Comparison of ENCODE assay signal across 1 cellular context in the genomic region with DNA sequence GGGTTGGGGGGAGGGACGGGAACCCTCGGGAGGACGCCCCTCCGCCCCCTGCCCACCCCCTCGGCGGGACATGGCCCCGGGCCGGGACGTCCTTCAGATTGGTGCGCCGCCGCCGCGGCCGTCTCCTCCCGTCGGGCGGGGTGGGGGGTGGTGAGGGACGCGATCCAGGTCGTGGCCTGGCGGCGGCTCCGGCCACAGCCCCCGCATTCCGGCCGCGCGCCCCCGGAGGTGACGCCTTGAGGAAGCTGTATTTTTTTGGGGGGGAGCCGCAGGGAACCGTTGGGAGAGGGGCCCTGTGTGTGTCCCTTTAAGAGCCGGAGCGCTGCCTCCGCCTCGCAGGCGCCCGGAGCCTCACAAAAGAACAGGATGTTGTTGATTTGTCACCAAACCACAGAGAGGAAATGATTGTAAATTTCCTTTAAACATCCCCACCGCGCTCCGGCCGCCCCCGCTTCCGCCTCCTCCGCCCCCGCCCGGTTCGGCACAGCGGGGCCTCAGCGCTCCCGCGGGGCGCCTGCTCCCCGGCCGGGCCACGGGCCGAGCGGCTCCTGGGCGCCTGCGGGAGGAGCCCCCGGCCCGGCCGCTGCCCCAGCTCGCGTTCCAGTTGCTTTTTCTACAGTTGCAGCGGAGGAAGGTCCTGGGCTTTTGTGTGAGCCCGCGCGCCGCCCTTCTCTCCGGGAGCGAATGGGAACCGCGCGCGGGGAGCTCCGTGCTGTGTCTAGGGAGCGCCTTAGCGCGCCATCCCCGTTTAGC.
TF ChIP-seq lines count a peak whose summit lies in the region.

No MANE protein-coding gene starts in this region.

TF ChIP-seq in K562, 482 proteins besides CTCF, POLR2A, EP300 and RAD21 (continued from another document):
- no peak for TF ChIP-seq RREB1 (CRISPR knock-in tag; IDR thresholded peaks at IDR 0.05)
- no peak for TF ChIP-seq MIER1 (IDR thresholded peaks at IDR 0.05; ENCODE audit: low read depth)
- no peak for TF ChIP-seq ZSCAN29 (IDR thresholded peaks at IDR 0.05)
- peak; percentile 88 for TF ChIP-seq ESRRA (IDR thresholded peaks at IDR 0.05; ENCODE audit: borderline replicate concordance, low read depth)
- peak; percentile 54 for TF ChIP-seq ZFX (CRISPR knock-in tag; IDR thresholded peaks at IDR 0.05)
- TF ChIP-seq ELK3 (CRISPR knock-in tag; IDR thresholded peaks at IDR 0.05) = no peak
- TF ChIP-seq CTBP1 (IDR thresholded peaks at IDR 0.05; ENCODE audit: borderline replicate concordance) = peak; percentile 77
- TF ChIP-seq JUND (IDR thresholded peaks at IDR 0.05; ENCODE audit: borderline replicate concordance, low read depth, low read length) = peak; percentile 83
- TF ChIP-seq JUND (tag; IDR thresholded peaks at IDR 0.05; ENCODE audit: borderline replicate concordance, low read depth, low read length) = peak; percentile 37; the same call in 1 of the 3 replicates
- peak; percentile 68 for TF ChIP-seq ZNF584 (CRISPR knock-in tag; IDR thresholded peaks at IDR 0.05; ENCODE audit: low read depth)
- peak; percentile 76 for TF ChIP-seq FOXM1 (IDR thresholded peaks at IDR 0.05; ENCODE audit: low read depth)
- no peak for TF ChIP-seq FOXM1 (CRISPR knock-in tag; IDR thresholded peaks at IDR 0.05; ENCODE audit: low read depth)
- TF ChIP-seq ETV6 (IDR thresholded peaks at IDR 0.05; ENCODE audit: borderline replicate concordance in 1 of 2, low read depth in 2 of 2, low read length in 1 of 2) = peak; percentile 98 to 99
- TF ChIP-seq ETV6 (CRISPR knock-in tag; IDR thresholded peaks at IDR 0.05; ENCODE audit: borderline replicate concordance) = no peak
- peak; percentile 1; the same call in 1 of the 2 replicates for TF ChIP-seq HCFC1 (IDR thresholded peaks at IDR 0.05; ENCODE audit: low read depth, low read length)
- TF ChIP-seq POLR2G (IDR thresholded peaks at IDR 0.05; ENCODE audit: low read depth, low read length) = peak; percentile 96
- 0 out of 2 replicates have a peak, but pooled peaks have one; percentile 16 for TF ChIP-seq STAG1 (CRISPR knock-in tag; IDR thresholded peaks at IDR 0.05; ENCODE audit: borderline replicate concordance)
- TF ChIP-seq NKRF (IDR thresholded peaks at IDR 0.05; ENCODE audit: borderline replicate concordance) = no peak
- no peak; the same call in 1 of the 2 replicates for TF ChIP-seq CEBPZ (IDR thresholded peaks at IDR 0.05; ENCODE audit: borderline replicate concordance, low read depth, low read length)
- TF ChIP-seq ILK (tag; IDR thresholded peaks at IDR 0.05; ENCODE audit: borderline replicate concordance, low read depth) = no peak
- no peak for TF ChIP-seq ZNF445 (CRISPR knock-in tag; IDR thresholded peaks at IDR 0.05; ENCODE audit: low read depth)
- no peak for TF ChIP-seq HINFP (tag; conservative IDR thresholded peaks at IDR 0.05; ENCODE audit: low read depth)
- TF ChIP-seq NRF1 (conservative IDR thresholded peaks at IDR 0.05 in 1 of 2, IDR thresholded peaks at IDR 0.05 in 1 of 2) = peak; percentile 45 to 50; a peak in 3 of 4 replicates
- no peak for TF ChIP-seq ZNF354B (CRISPR knock-in tag; IDR thresholded peaks at IDR 0.05)
- TF ChIP-seq ZNF644 (tag; IDR thresholded peaks at IDR 0.05; ENCODE audit: low read depth) = peak; percentile 10; the same call in 1 of the 2 replicates
TF ChIP-seq in K562: peak in this region for 120.
